Comparison of ENCODE assay signal across 1 cellular context in the genomic region with DNA sequence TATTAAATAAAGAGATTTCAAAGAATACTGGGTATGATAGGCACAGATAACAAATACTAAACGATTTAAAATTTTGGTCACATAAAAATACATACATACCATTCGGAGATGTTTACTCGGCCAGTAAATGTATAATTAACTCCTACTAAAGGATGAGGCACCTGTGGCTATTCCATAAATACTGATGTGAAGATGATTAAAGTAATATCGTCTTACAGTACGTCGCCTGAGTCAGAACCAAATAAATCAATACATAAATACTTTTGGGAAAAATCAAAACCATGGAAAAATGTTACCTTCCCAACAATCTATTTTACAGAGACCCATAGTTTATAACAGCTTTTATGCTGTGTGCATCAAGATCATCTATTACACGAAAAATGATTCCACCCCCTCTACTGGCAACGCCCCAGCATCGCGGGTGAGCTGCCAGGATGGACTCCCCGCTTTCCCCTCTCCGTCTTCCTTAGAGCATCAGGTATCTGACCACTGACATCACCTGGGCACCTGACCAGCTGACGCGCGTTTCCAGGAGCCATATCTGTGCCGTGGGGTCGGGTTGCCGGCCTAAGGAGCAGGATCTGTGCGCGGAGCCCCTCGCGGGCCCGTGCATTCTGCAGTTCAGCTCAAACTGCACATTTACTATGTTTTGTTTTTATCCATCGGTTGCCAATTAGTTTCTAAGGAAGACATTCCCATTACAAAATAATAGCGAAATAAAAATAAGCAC.
TF ChIP-seq lines count a peak whose summit lies in the region.

No MANE protein-coding gene starts in this region.

TF ChIP-seq in HepG2, 621 proteins besides CTCF, POLR2A, EP300 and RAD21 (continued from another document and continues in another):
- TF ChIP-seq, protein P1, sequence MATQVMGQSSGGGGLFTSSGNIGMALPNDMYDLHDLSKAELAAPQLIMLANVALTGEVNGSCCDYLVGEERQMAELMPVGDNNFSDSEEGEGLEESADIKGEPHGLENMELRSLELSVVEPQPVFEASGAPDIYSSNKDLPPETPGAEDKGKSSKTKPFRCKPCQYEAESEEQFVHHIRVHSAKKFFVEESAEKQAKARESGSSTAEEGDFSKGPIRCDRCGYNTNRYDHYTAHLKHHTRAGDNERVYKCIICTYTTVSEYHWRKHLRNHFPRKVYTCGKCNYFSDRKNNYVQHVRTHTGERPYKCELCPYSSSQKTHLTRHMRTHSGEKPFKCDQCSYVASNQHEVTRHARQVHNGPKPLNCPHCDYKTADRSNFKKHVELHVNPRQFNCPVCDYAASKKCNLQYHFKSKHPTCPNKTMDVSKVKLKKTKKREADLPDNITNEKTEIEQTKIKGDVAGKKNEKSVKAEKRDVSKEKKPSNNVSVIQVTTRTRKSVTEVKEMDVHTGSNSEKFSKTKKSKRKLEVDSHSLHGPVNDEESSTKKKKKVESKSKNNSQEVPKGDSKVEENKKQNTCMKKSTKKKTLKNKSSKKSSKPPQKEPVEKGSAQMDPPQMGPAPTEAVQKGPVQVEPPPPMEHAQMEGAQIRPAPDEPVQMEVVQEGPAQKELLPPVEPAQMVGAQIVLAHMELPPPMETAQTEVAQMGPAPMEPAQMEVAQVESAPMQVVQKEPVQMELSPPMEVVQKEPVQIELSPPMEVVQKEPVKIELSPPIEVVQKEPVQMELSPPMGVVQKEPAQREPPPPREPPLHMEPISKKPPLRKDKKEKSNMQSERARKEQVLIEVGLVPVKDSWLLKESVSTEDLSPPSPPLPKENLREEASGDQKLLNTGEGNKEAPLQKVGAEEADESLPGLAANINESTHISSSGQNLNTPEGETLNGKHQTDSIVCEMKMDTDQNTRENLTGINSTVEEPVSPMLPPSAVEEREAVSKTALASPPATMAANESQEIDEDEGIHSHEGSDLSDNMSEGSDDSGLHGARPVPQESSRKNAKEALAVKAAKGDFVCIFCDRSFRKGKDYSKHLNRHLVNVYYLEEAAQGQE (IDR thresholded peaks at IDR 0.05; ENCODE audit: borderline replicate concordance in 1 of 2, low read depth in 1 of 2, low read length in 2 of 2): no peak
- TF ChIP-seq BHLHE40 (IDR thresholded peaks at IDR 0.05; ENCODE audit: low read length) (peak; percentile 4; the same call in 1 of the 2 replicates), WIZ (CRISPR knock-in tag; IDR thresholded peaks at IDR 0.05) (no peak), ZNF17 (CRISPR knock-in tag; IDR thresholded peaks at IDR 0.05) (no peak), ZNF775 (CRISPR knock-in tag; IDR thresholded peaks at IDR 0.05; ENCODE audit: borderline replicate concordance) (no peak), ZNF510 (CRISPR knock-in tag; IDR thresholded peaks at IDR 0.05; ENCODE audit: low read depth) (no peak), NR1H2 (CRISPR knock-in tag; IDR thresholded peaks at IDR 0.05; ENCODE audit: borderline replicate concordance, low read depth) (no peak), ZNF180 (CRISPR knock-in tag; IDR thresholded peaks at IDR 0.05; ENCODE audit: borderline replicate concordance, low read depth) (no peak), CREM (IDR thresholded peaks at IDR 0.05) (peak; percentile 21; the same call in 1 of the 2 replicates), CREM (CRISPR knock-in tag; IDR thresholded peaks at IDR 0.05) (no peak), ZBTB8A (CRISPR knock-in tag; IDR thresholded peaks at IDR 0.05; ENCODE audit: borderline replicate concordance, low read depth) (no peak), IRF2 (CRISPR knock-in tag; IDR thresholded peaks at IDR 0.05) (no peak), PPARG (CRISPR knock-in tag; conservative IDR thresholded peaks at IDR 0.05) (no peak), ZNF329 (CRISPR knock-in tag; IDR thresholded peaks at IDR 0.05; ENCODE audit: low read depth) (no peak), GZF1 (CRISPR knock-in tag; IDR thresholded peaks at IDR 0.05) (no peak), FOXO4 (CRISPR knock-in tag; conservative IDR thresholded peaks at IDR 0.05) (no peak), ZNF142 (CRISPR knock-in tag; IDR thresholded peaks at IDR 0.05) (no peak), ATF7 (IDR thresholded peaks at IDR 0.05) (no peak), ATF7 (CRISPR knock-in tag; IDR thresholded peaks at IDR 0.05) (0 out of 2 replicates have a peak, but pooled peaks have one; percentile 27), GTF3A (CRISPR knock-in tag; conservative IDR thresholded peaks at IDR 0.05) (no peak), SIX1 (CRISPR knock-in tag; IDR thresholded peaks at IDR 0.05; ENCODE audit: borderline replicate concordance) (no peak), MEIS1 (CRISPR knock-in tag; IDR thresholded peaks at IDR 0.05; ENCODE audit: borderline replicate concordance) (no peak; the same call in 1 of the 2 replicates), CBFB (CRISPR knock-in tag; IDR thresholded peaks at IDR 0.05) (peak; percentile 5; the same call in 1 of the 2 replicates), AGO1 (IDR thresholded peaks at IDR 0.05; ENCODE audit: low read depth, low read length, poor library complexity, severe bottlenecking) (peak; percentile 1), ZNF263 (CRISPR knock-in tag; IDR thresholded peaks at IDR 0.05) (no peak), ZNF570 (CRISPR knock-in tag; IDR thresholded peaks at IDR 0.05; ENCODE audit: borderline replicate concordance) (no peak), ZNF782 (CRISPR knock-in tag; IDR thresholded peaks at IDR 0.05; ENCODE audit: borderline replicate concordance) (peak; percentile 31; the same call in 1 of the 2 replicates), ZNF589 (CRISPR knock-in tag; conservative IDR thresholded peaks at IDR 0.05) (0 out of 2 replicates have a peak, but pooled peaks have one; percentile 8), HMG20B (CRISPR knock-in tag; conservative IDR thresholded peaks at IDR 0.05) (no peak), HDAC2 (CRISPR knock-in tag; IDR thresholded peaks at IDR 0.05) (peak; percentile 75), ZNF253 (CRISPR knock-in tag; IDR thresholded peaks at IDR 0.05; ENCODE audit: borderline replicate concordance) (no peak), ZNF703 (CRISPR knock-in tag; IDR thresholded peaks at IDR 0.05; ENCODE audit: borderline replicate concordance) (no peak), ZBTB3 (CRISPR knock-in tag; IDR thresholded peaks at IDR 0.05; ENCODE audit: borderline replicate concordance, low read depth) (no peak), ZNF382 (CRISPR knock-in tag; IDR thresholded peaks at IDR 0.05; ENCODE audit: borderline replicate concordance) (no peak)
- TF ChIP-seq, protein P2, sequence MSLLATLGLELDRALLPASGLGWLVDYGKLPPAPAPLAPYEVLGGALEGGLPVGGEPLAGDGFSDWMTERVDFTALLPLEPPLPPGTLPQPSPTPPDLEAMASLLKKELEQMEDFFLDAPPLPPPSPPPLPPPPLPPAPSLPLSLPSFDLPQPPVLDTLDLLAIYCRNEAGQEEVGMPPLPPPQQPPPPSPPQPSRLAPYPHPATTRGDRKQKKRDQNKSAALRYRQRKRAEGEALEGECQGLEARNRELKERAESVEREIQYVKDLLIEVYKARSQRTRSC (CRISPR knock-in tag; IDR thresholded peaks at IDR 0.05; ENCODE audit: low read depth): no peak
- TF ChIP-seq, protein P3, sequence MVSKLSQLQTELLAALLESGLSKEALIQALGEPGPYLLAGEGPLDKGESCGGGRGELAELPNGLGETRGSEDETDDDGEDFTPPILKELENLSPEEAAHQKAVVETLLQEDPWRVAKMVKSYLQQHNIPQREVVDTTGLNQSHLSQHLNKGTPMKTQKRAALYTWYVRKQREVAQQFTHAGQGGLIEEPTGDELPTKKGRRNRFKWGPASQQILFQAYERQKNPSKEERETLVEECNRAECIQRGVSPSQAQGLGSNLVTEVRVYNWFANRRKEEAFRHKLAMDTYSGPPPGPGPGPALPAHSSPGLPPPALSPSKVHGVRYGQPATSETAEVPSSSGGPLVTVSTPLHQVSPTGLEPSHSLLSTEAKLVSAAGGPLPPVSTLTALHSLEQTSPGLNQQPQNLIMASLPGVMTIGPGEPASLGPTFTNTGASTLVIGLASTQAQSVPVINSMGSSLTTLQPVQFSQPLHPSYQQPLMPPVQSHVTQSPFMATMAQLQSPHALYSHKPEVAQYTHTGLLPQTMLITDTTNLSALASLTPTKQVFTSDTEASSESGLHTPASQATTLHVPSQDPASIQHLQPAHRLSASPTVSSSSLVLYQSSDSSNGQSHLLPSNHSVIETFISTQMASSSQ (IDR thresholded peaks at IDR 0.05; ENCODE audit: low read depth): no peak
- TF ChIP-seq, protein P3 (CRISPR knock-in tag; IDR thresholded peaks at IDR 0.05; ENCODE audit: borderline replicate concordance): no peak
- TF ChIP-seq, protein P4, sequence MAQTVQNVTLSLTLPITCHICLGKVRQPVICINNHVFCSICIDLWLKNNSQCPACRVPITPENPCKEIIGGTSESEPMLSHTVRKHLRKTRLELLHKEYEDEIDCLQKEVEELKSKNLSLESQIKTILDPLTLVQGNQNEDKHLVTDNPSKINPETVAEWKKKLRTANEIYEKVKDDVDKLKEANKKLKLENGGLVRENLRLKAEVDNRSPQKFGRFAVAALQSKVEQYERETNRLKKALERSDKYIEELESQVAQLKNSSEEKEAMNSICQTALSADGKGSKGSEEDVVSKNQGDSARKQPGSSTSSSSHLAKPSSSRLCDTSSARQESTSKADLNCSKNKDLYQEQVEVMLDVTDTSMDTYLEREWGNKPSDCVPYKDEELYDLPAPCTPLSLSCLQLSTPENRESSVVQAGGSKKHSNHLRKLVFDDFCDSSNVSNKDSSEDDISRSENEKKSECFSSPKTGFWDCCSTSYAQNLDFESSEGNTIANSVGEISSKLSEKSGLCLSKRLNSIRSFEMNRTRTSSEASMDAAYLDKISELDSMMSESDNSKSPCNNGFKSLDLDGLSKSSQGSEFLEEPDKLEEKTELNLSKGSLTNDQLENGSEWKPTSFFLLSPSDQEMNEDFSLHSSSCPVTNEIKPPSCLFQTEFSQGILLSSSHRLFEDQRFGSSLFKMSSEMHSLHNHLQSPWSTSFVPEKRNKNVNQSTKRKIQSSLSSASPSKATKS (CRISPR knock-in tag; IDR thresholded peaks at IDR 0.05): no peak
- TF ChIP-seq, protein P5, sequence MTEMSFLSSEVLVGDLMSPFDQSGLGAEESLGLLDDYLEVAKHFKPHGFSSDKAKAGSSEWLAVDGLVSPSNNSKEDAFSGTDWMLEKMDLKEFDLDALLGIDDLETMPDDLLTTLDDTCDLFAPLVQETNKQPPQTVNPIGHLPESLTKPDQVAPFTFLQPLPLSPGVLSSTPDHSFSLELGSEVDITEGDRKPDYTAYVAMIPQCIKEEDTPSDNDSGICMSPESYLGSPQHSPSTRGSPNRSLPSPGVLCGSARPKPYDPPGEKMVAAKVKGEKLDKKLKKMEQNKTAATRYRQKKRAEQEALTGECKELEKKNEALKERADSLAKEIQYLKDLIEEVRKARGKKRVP (CRISPR knock-in tag; IDR thresholded peaks at IDR 0.05): 0 out of 4 replicates have a peak, but pooled peaks of 1 of the 2 experiments have one; percentile 4
